In the genomic region with DNA sequence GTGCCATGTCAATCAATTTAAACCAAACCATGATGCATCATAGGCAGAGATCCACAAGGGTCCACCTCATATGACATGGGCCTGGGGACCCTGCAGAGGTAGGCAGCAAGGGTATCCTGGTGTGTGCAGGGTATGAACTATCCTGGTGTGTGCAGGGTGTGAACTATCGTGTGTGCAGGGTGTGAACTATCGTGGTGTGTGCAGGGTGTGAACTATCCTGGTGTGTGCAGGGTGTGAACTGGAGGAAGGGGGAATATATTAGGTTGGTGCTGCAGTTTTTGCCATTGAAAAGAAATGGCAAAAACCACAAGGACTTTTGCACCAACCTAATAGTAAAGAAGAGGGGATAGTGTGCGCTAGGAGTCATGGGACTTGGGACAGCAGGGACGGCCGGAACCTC, we compare ENCODE assay signal across 33 cellular contexts.
"Had no signal": no experiment of that assay in that cellular context is flagged by ENCODE, and none has a peak within 500 bp of the region (broad histone marks: within the 10 kb centered on the region; RNA-seq: fewer than 3 reads in every experiment).

No MANE protein-coding gene starts in this region.

- H3K4me3 Mint-ChIP-seq: activated B cell treated with CpG ODN at 0.5 μM for 24 hours; activated CD4-positive, alpha-beta memory T cell treated with anti-CD3 and anti-CD28 coated beads for 36 hours; activated CD4-positive, alpha-beta T cell treated with anti-CD3 and anti-CD28 coated beads, Interleukin-2, amount 10 ng/mL, durations not matched to agents 24 days and 14 days; activated CD8-positive, alpha-beta memory T cell treated with anti-CD3 and anti-CD28 coated beads, Interleukin-2, amount 10 ng/mL, durations not matched to agents 7 days and 5 days; activated CD8-positive, alpha-beta T cell treated with anti-CD3 and anti-CD28 coated beads for 36 hours; activated naive CD4-positive, alpha-beta T cell treated with anti-CD3 and anti-CD28 coated beads, Interleukin-2, amount 10 ng/mL, durations not matched to agents 7 days and 5 days; activated naive CD4-positive, alpha-beta T cell treated with anti-CD3 and anti-CD28 coated beads, Interleukin-2, amount 50 U/mL, for 24 hours; activated naive CD8-positive, alpha-beta T cell; activated naive CD8-positive, alpha-beta T cell treated with anti-CD3 and anti-CD28 coated beads, Interleukin-2, amount 10 ng/mL, durations not matched to agents 7 days and 5 days; activated naive CD8-positive, alpha-beta T cell treated with anti-CD3 and anti-CD28 coated beads, Interleukin-2, amount 50 U/mL, for 24 hours; activated T-cell treated with anti-CD3 and anti-CD28 coated beads, Interleukin-2, amount 50 U/mL, for 24 hours; T-helper 1 cell treated with Interleukin-12 subunit alpha and Interleukin-12 subunit beta and Interleukin-4 antibody, amounts not matched to agents 30 μg/mL and 1 μg/mL, for 36 hours; T-helper 2 cell treated with Interferon-gamma antibody and Interleukin-4, amounts not matched to agents 5 μg/mL and 100 μg/mL, for 36 hours had no signal

- H3K36me3 ChIP-seq: ascending aorta, brain microvascular endothelial cell, breast epithelium had no signal

- H3K27ac ChIP-seq: ascending aorta, brain microvascular endothelial cell, breast epithelium, VCaP had no signal

- H3K4me1 ChIP-seq: ascending aorta, breast epithelium had no signal

- H3K27me3 ChIP-seq: ascending aorta, brain microvascular endothelial cell, breast epithelium had no signal

- H3K9me3 ChIP-seq: ascending aorta, breast epithelium had no signal

- DNase-seq: activated B cell treated with CpG ODN at 0.5 μM for 24 hours; activated CD4-positive, alpha-beta memory T cell treated with anti-CD3 and anti-CD28 coated beads for 36 hours; activated CD4-positive, alpha-beta T cell treated with anti-CD3 and anti-CD28 coated beads for 4 hours; activated CD4-positive, alpha-beta T cell treated with anti-CD3 and anti-CD28 coated beads, Interleukin-2, amount 10 ng/mL, durations not matched to agents 24 days and 14 days; activated CD4-positive, alpha-beta T cell treated with anti-CD3 and anti-CD28 coated beads, Interleukin-2, amount 50 U/mL, for 1 hour; activated CD4-positive, alpha-beta T cell treated with anti-CD3 and anti-CD28 coated beads, Interleukin-2, amount 50 U/mL, for 4 hours; activated CD4-positive, CD25-positive, alpha-beta regulatory T cell treated with anti-CD3 and anti-CD28 coated beads, Interleukin-2, amount 50 U/mL, for 72 hours; activated CD8-positive, alpha-beta memory T cell treated with anti-CD3 and anti-CD28 coated beads, Interleukin-2, amount 10 ng/mL, durations not matched to agents 7 days and 5 days; activated CD8-positive, alpha-beta memory T cell treated with anti-CD3 and anti-CD28 coated beads, Interleukin-2, amount 50 U/mL, for 48 hours; activated CD8-positive, alpha-beta T cell treated with anti-CD3 and anti-CD28 coated beads for 36 hours; activated effector memory CD4-positive, alpha-beta T cell treated with Interleukin-2 at 50 U/mL for 16 hours; activated gamma-delta T cell; activated naive CD4-positive, alpha-beta T cell treated with anti-CD3 and anti-CD28 coated beads, Interleukin-2, amount 10 ng/mL, durations not matched to agents 7 days and 5 days; activated naive CD4-positive, alpha-beta T cell treated with Interleukin-2 at 50 U/mL for 16 hours; activated naive CD8-positive, alpha-beta T cell treated with anti-CD3 and anti-CD28 coated beads, Interleukin-2, amount 10 ng/mL, durations not matched to agents 7 days and 5 days; activated naive CD8-positive, alpha-beta T cell treated with anti-CD3 and anti-CD28 coated beads, Interleukin-2, amount 50 U/mL, for 24 hours; activated T-cell treated with anti-CD3 and anti-CD28 coated beads, Interleukin-2, amount 50 U/mL, for 24 hours; activated T-cell treated with anti-CD3 and anti-CD28 coated beads, Interleukin-2, amount 50 U/mL, for 48 hours; amygdala; anterior cingulate cortex; brain microvascular endothelial cell; central memory CD4-positive, alpha-beta T cell; T-helper 1 cell; T-helper 2 cell; T-helper 9 cell had no signal

- ATAC-seq: activated CD8-positive, alpha-beta memory T cell treated with anti-CD3 and anti-CD28 coated beads, Interleukin-2, amount 10 ng/mL, durations not matched to agents 7 days and 5 days; activated CD8-positive, alpha-beta T cell treated with anti-CD3 and anti-CD28 coated beads for 36 hours; activated naive CD8-positive, alpha-beta T cell treated with anti-CD3 and anti-CD28 coated beads, Interleukin-2, amount 50 U/mL, for 24 hours had no signal

- H3K9me3 Mint-ChIP-seq: activated B cell treated with CpG ODN at 0.5 μM for 24 hours; activated CD4-positive, alpha-beta memory T cell treated with anti-CD3 and anti-CD28 coated beads for 36 hours; activated CD8-positive, alpha-beta T cell treated with anti-CD3 and anti-CD28 coated beads for 36 hours; activated naive CD4-positive, alpha-beta T cell treated with anti-CD3 and anti-CD28 coated beads, Interleukin-2, amount 10 ng/mL, durations not matched to agents 7 days and 5 days; activated naive CD4-positive, alpha-beta T cell treated with anti-CD3 and anti-CD28 coated beads, Interleukin-2, amount 50 U/mL, for 24 hours; activated naive CD8-positive, alpha-beta T cell treated with anti-CD3 and anti-CD28 coated beads, Interleukin-2, amount 10 ng/mL, durations not matched to agents 7 days and 5 days; activated naive CD8-positive, alpha-beta T cell treated with anti-CD3 and anti-CD28 coated beads, Interleukin-2, amount 50 U/mL, for 24 hours; activated T-cell treated with anti-CD3 and anti-CD28 coated beads, Interleukin-2, amount 50 U/mL, for 24 hours; activated T-helper 2 cell treated with anti-CD3 and anti-CD28 coated beads, Interferon-gamma antibody, Interleukin-2, Interleukin-4, amounts not matched to agents 10 μg/mL and 5 μg/mL and 100 μg/mL, durations not matched to agents 14 hours and 24 hours and 36 hours; T-helper 1 cell treated with Interleukin-12 subunit alpha and Interleukin-12 subunit beta and Interleukin-4 antibody, amounts not matched to agents 30 μg/mL and 1 μg/mL, for 36 hours; T-helper 2 cell treated with Interferon-gamma antibody and Interleukin-4, amounts not matched to agents 5 μg/mL and 100 μg/mL, for 36 hours had no signal

- H3K4me1 Mint-ChIP-seq: activated B cell treated with CpG ODN at 0.5 μM for 24 hours; activated CD8-positive, alpha-beta memory T cell treated with anti-CD3 and anti-CD28 coated beads, Interleukin-2, amount 10 ng/mL, durations not matched to agents 7 days and 5 days; activated naive CD8-positive, alpha-beta T cell treated with anti-CD3 and anti-CD28 coated beads, Interleukin-2, amount 50 U/mL, for 24 hours had no signal

- H3K27ac Mint-ChIP-seq: activated B cell treated with CpG ODN at 0.5 μM for 24 hours; activated CD4-positive, alpha-beta memory T cell treated with anti-CD3 and anti-CD28 coated beads for 36 hours; activated CD4-positive, alpha-beta T cell treated with anti-CD3 and anti-CD28 coated beads, Interleukin-2, amount 10 ng/mL, durations not matched to agents 24 days and 14 days; activated CD8-positive, alpha-beta memory T cell treated with anti-CD3 and anti-CD28 coated beads, Interleukin-2, amount 10 ng/mL, durations not matched to agents 7 days and 5 days; activated CD8-positive, alpha-beta T cell treated with anti-CD3 and anti-CD28 coated beads for 36 hours; activated naive CD4-positive, alpha-beta T cell treated with anti-CD3 and anti-CD28 coated beads, Interleukin-2, amount 10 ng/mL, durations not matched to agents 7 days and 5 days; activated naive CD4-positive, alpha-beta T cell treated with anti-CD3 and anti-CD28 coated beads, Interleukin-2, amount 50 U/mL, for 24 hours; activated naive CD8-positive, alpha-beta T cell; activated naive CD8-positive, alpha-beta T cell treated with anti-CD3 and anti-CD28 coated beads, Interleukin-2, amount 10 ng/mL, durations not matched to agents 7 days and 5 days; activated naive CD8-positive, alpha-beta T cell treated with anti-CD3 and anti-CD28 coated beads, Interleukin-2, amount 50 U/mL, for 24 hours; activated T-cell treated with anti-CD3 and anti-CD28 coated beads, Interleukin-2, amount 50 U/mL, for 24 hours; activated T-helper 2 cell treated with anti-CD3 and anti-CD28 coated beads, Interferon-gamma antibody, Interleukin-2, Interleukin-4, amounts not matched to agents 10 μg/mL and 5 μg/mL and 100 μg/mL, durations not matched to agents 14 hours and 24 hours and 36 hours; T-helper 1 cell treated with Interleukin-12 subunit alpha and Interleukin-12 subunit beta and Interleukin-4 antibody, amounts not matched to agents 30 μg/mL and 1 μg/mL, for 36 hours; T-helper 2 cell treated with Interferon-gamma antibody and Interleukin-4, amounts not matched to agents 5 μg/mL and 100 μg/mL, for 36 hours had no signal

- H3K4me3 ChIP-seq: ascending aorta, breast epithelium had no signal

- H3K36me3 Mint-ChIP-seq: activated CD4-positive, alpha-beta memory T cell treated with anti-CD3 and anti-CD28 coated beads for 36 hours; activated CD8-positive, alpha-beta memory T cell treated with anti-CD3 and anti-CD28 coated beads, Interleukin-2, amount 10 ng/mL, durations not matched to agents 7 days and 5 days; activated naive CD4-positive, alpha-beta T cell treated with anti-CD3 and anti-CD28 coated beads, Interleukin-2, amount 10 ng/mL, durations not matched to agents 7 days and 5 days; activated naive CD4-positive, alpha-beta T cell treated with anti-CD3 and anti-CD28 coated beads, Interleukin-2, amount 50 U/mL, for 24 hours had no signal
